Comparison of ENCODE assay signal across 8 cellular contexts in genomic region chr17:40097931-40098845, GRCh38. TPM values are rescaled to one million over a fixed set of nuclear protein-coding genes. Genes with fewer than 3 reads are reported as not detected.
A peak's percentile ranks its signal among the peaks of the same experiment; 100 is the strongest.
DNase-seq lines count a peak whose midpoint lies in the region; ATAC-seq and TF ChIP-seq lines count a peak whose summit lies in the region.

No MANE protein-coding gene starts in this region.

- peaks cover 64% of the 10 kb centered on the region for H3K4me1 Mint-ChIP-seq in Calu3 (ENCODE audit: low read depth, unreplicated experiment)

- H3K4me1 ChIP-seq in colonic mucosa (peaks cover 40% of the 10 kb centered on the region), mucosa of descending colon (ENCODE audit: low read depth) (peaks cover 60% of the 10 kb centered on the region), uterus (peaks cover 45% of the 10 kb centered on the region in 2 donors)

- BruUV-seq in Calu3 (replicated peaks; lab: Mats Ljungman, UMichigan): no TSS peak

- H3K36me3 Mint-ChIP-seq in Calu3 (ENCODE audit: insufficient read depth, unreplicated experiment): peaks cover 86% of the 10 kb centered on the region

- H3K4me3 ChIP-seq in colonic mucosa (peak overlapping the region; percentile 14), mucosa of descending colon (no peak overlapping the region), uterus (peak overlapping the region; percentile 32 to 73)

- TF ChIP-seq CTCF in Calu3 (IDR thresholded peaks at IDR 0.05; ENCODE audit: unreplicated experiment) (no peak), colonic mucosa (IDR thresholded peaks at IDR 0.05) (no peak), mucosa of descending colon (IDR thresholded peaks at IDR 0.05) (no peak), uterus (IDR thresholded peaks at IDR 0.05) (peak in 1 of 4 experiments; percentile 22), GM20000 (IDR thresholded peaks at IDR 0.05; ENCODE audit: extremely low read depth, missing control alignments) (no peak)

- peak; percentile 87 for DNase-seq in Calu3
- DNase-seq in NCI-H226: peak; percentile 7
- peak; percentile 89 for DNase-seq in colonic mucosa
- peak; percentile 85 to 89 (median 86) for DNase-seq in mucosa of descending colon
- peak; percentile 75 to 77 for DNase-seq in uterus
- no peak for DNase-seq in GM20000 (ENCODE audit: low spot score)
- DNase-seq in DMS79 (lab: John Stamatoyannopoulos, UW): no peak

- H3K27ac ChIP-seq in colonic mucosa: peak overlapping the region; percentile 93
- peak overlapping the region; percentile 90 to 99 for H3K27ac ChIP-seq in uterus

- no peaks in the 10 kb centered on the region for H3K27me3 Mint-ChIP-seq in Calu3 (ENCODE audit: unreplicated experiment)

- intact Hi-C loops in Calu3 (cut with micrococcal nuclease; ENCODE audit: unreplicated experiment) (loop anchor here (5.0 kb wide), 2 partner anchors 391 to 481 kb away; no protein-coding TSS in a partner anchor), colonic mucosa (cut with DNase I) (loop anchor here (5.0 kb wide), 1 partner anchor 36 kb away; the partner anchor contains the start of gene THRA), mucosa of descending colon (cut with DNase I, micrococcal nuclease) (no loop called here), uterus (cut with DNase I; ENCODE audit: low total_unique reads) (no loop called here)

- H3K9me3 ChIP-seq in colonic mucosa: no peaks in the 10 kb centered on the region
- no peaks in the 10 kb centered on the region for H3K9me3 ChIP-seq in mucosa of descending colon
- H3K9me3 ChIP-seq in uterus: no peaks in the 10 kb centered on the region

- H3K9ac ChIP-seq in colonic mucosa (ENCODE audit: low read depth in 2 of 2, low read length in 2 of 2): peak overlapping the region; percentile 60 to 70

- H3K27ac Mint-ChIP-seq in Calu3 (ENCODE audit: unreplicated experiment): peak overlapping the region; percentile 85

- CTCF ChIA-PET in Calu3 (lab: Charles Lee): interaction anchor here (0.6 to 16.6 kb wide), 56 partner anchors 9 to 898 kb away, joined by 3 to 1006 read pairs (median 4); partner anchors contain the start of genes CASC3, CDC6, CSF3 and ERBB2

- H3K4me3 Mint-ChIP-seq in Calu3 (ENCODE audit: low read depth, unreplicated experiment): peak overlapping the region; percentile 80

- ATAC-seq in mucosa of descending colon (peak; percentile 51), HG03095 (IDR thresholded peaks at IDR 0.05; ENCODE audit: unreplicated experiment) (no peak)

- no peaks in the 10 kb centered on the region for H3K9me3 Mint-ChIP-seq in Calu3 (ENCODE audit: low read depth, unreplicated experiment)

- peak in 1 of 2 donors; percentile 36 for TF ChIP-seq POLR2A in uterus (IDR thresholded peaks at IDR 0.05)

- H3K36me3 ChIP-seq in colonic mucosa (peaks cover 20% of the 10 kb centered on the region), mucosa of descending colon (ENCODE audit: low read depth) (no peaks in the 10 kb centered on the region), uterus (no peaks in the 10 kb centered on the region)

- no peaks in the 10 kb centered on the region for H3K27me3 ChIP-seq in colonic mucosa
- no peaks in the 10 kb centered on the region for H3K27me3 ChIP-seq in uterus

RNA-seq across cellular contexts. Expression of gene NR1D1, which starts 2.2 kb away (rescaled TPM):
- total RNA-seq in Calu3 (2022) (35.0 and 36.4 TPM in 2 replicates), colonic mucosa (10 to 100 TPM in 1 of 2 donors, 1 to 10 TPM in 1; 4.8 to 18.8 TPM), mucosa of descending colon (10 to 100 TPM in 2 of 3 donors, 1 to 10 TPM in 1; 9.3 to 15.0 (median 14.8) TPM), uterus (10 to 100 TPM in 1 of 4 donors, 1 to 10 TPM in 3; 2.0 to 92.1 (median 4.7) TPM)

RNA-seq across cellular contexts. Expression of gene MSL1, which starts 23.6 kb away (rescaled TPM):
- 505 and 524 TPM in 2 replicates for total RNA-seq in Calu3 (2022)
- 10 to 100 TPM; 77.0 to 81.0 TPM for total RNA-seq in colonic mucosa
- total RNA-seq in mucosa of descending colon: 10 to 100 TPM; 83.7 to 100.0 (median 85.3) TPM
- 100 to 1,000 TPM in 1 of 4 donors, 10 to 100 TPM in 3; 51.0 to 151 (median 77.6) TPM for total RNA-seq in uterus

RNA-seq across cellular contexts. Expression of gene THRA, which starts 35.4 kb away (rescaled TPM):
- total RNA-seq in Calu3 (2022) (107 and 133 TPM in 2 replicates), colonic mucosa (10 to 100 TPM; 40.3 to 44.5 TPM), mucosa of descending colon (100 to 1,000 TPM in 1 of 3 donors, 10 to 100 TPM in 2; 56.8 to 114 (median 60.0) TPM), uterus (100 to 1,000 TPM in 1 of 4 donors, 10 to 100 TPM in 3; 19.7 to 124 (median 63.1) TPM)

RNA-seq across cellular contexts. Expression of gene CASC3, which starts 42.1 kb away (rescaled TPM):
- 541 and 621 TPM in 2 replicates for total RNA-seq in Calu3 (2022)
- total RNA-seq in colonic mucosa: 10 to 100 TPM; 53.8 to 55.3 TPM
- 100 to 1,000 TPM in 1 of 3 donors, 10 to 100 TPM in 2; 62.2 to 134 (median 63.0) TPM for total RNA-seq in mucosa of descending colon
- 100 to 1,000 TPM in 2 of 4 donors, 10 to 100 TPM in 2; 33.2 to 166 (median 91.3) TPM for total RNA-seq in uterus

RNA-seq across cellular contexts. Expression of gene MED24, which starts 44.0 kb away (rescaled TPM):
- 679 and 725 TPM in 2 replicates for total RNA-seq in Calu3 (2022)
- total RNA-seq in colonic mucosa: 100 to 1,000 TPM in 1 of 2 donors, 10 to 100 TPM in 1; 80.1 to 111 TPM
- total RNA-seq in mucosa of descending colon: 10 to 100 TPM; 76.6 to 90.2 (median 87.4) TPM
- 100 to 1,000 TPM in 1 of 4 donors, 10 to 100 TPM in 3; 17.6 to 111 (median 44.7) TPM for total RNA-seq in uterus

Comparison
In these comparisons a context has a peak if more than half of its experiments do, and no peak if none do; other contexts are left out.
1. DNase-seq: peak in Calu3 (single experiment), NCI-H226 (single experiment), colonic mucosa (single experiment), mucosa of descending colon (3 of 3) and uterus (2 of 2); none in GM20000 (single experiment) and DMS79 (single experiment).
2. intact Hi-C loops: an anchor here in Calu3 (5.0 kb wide) and colonic mucosa (5.0 kb wide); none called in mucosa of descending colon and uterus.